In genomic region chr5:78816143-78816765, GRCh38 we compare ENCODE assay signal across 23 cellular contexts.
"Had no signal": no experiment of that assay in that cellular context is flagged by ENCODE, and none has a peak within 500 bp of the region (broad histone marks: within the 10 kb centered on the region; RNA-seq: fewer than 3 reads in every experiment).

No MANE protein-coding gene starts in this region.

- DNase-seq: activated CD4-positive, alpha-beta T cell treated with anti-CD3 and anti-CD28 coated beads, Interleukin-2, amount 50 U/mL, for 4 hours; activated CD8-positive, alpha-beta memory T cell treated with anti-CD3 and anti-CD28 coated beads for 24 hours; activated CD8-positive, alpha-beta memory T cell treated with anti-CD3 and anti-CD28 coated beads, Interleukin-2, amount 50 U/mL, for 4 hours; activated T-cell treated with anti-CD3 and anti-CD28 coated beads, Interleukin-2, amount 50 U/mL, for 24 hours; aorta; brain microvascular endothelial cell; central memory CD4-positive, alpha-beta T cell; esophagus squamous epithelium; gastrocnemius medialis; head of caudate nucleus; lower lobe of right lung; natural killer cell; ovary; right cardiac atrium; stimulated activated CD4-positive, alpha-beta T cell treated with anti-CD3 and anti-CD28 coated beads, Interleukin-1b, Interleukin-23, amount 100 ng/mL, for 48 hours; T-cell had no signal

- FAIRE-seq: islet of Langerhans, TTC549 had no signal

- H3K9me3 ChIP-seq: esophagus squamous epithelium, gastrocnemius medialis, lower lobe of right lung, ovary, prostate gland, tibial nerve had no signal

- H3K4me1 ChIP-seq: esophagus squamous epithelium, gastrocnemius medialis, lower lobe of right lung, prostate gland had no signal

- ATAC-seq: activated naive CD4-positive, alpha-beta T cell treated with anti-CD3 and anti-CD28 coated beads, Interleukin-2, amount 50 U/mL, for 72 hours; activated T-helper 17 cell treated with anti-CD3 and anti-CD28 coated beads, Interleukin-2, amount 50 U/mL, for 72 hours; gastrocnemius medialis; lower lobe of right lung; natural killer cell; right cardiac atrium; T-cell had no signal

- H3K27ac ChIP-seq: brain microvascular endothelial cell, esophagus squamous epithelium, gastrocnemius medialis, lower lobe of right lung, ovary, prostate gland, skin epidermis, tibial nerve had no signal

- H3K27me3 ChIP-seq: brain microvascular endothelial cell, esophagus squamous epithelium, gastrocnemius medialis, ovary, tibial nerve had no signal

- H3K4me3 ChIP-seq: esophagus squamous epithelium, gastrocnemius medialis, lower lobe of right lung, ovary, prostate gland, skin epidermis, tibial nerve had no signal

- H3K36me3 ChIP-seq: brain microvascular endothelial cell, gastrocnemius medialis, lower lobe of right lung, ovary, prostate gland had no signal
